Comparison of ENCODE assay signal across 18 cellular contexts in the genomic region with DNA sequence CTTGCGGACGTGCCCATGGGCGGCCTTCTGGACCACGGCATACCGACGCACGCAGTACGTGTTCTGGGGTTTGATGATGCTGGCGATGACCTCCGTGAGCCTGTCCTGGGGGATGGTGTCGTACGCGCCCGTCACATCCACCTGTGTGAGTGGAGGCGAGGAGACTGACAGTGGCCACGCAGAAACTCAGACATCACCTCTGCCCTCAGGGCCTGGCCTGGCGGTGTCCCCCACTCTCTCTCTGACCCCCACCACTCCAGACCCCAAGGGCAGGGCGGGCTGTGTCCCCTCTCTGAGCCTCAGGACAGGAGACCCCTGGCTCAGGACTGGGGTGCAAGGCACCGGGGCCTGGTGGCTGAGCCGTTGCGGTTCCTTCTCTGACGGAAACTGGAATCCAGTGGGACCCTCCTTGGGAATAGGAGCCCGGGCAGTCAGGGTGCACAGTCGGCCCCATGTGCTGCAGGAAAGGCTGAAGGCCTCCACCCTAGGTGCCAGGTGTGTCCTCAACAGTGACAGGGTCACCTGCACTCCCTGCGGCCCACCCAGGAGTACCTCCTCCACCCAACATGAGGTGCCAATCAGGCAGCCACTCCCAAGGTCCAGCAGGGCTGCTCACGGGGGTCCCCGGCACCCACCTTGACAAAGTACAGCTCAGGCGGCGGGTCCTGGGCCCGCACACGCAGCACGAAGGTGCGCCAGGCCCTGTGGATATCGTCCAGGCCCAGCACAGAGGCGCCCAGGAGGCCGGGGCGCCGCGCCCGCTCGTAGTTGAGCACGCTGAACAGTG. TPM values are rescaled to one million over a fixed set of nuclear protein-coding genes. Genes with fewer than 3 reads are reported as not detected.
DNase-seq lines count a peak whose midpoint lies in the region; ATAC-seq, FAIRE-seq and TF ChIP-seq lines count a peak whose summit lies in the region.
"Had no signal": no experiment of that assay in that cellular context is flagged by ENCODE, and none has a peak within 500 bp of the region (broad histone marks: within the 10 kb centered on the region; RNA-seq: fewer than 3 reads in every experiment).

No MANE protein-coding gene starts in this region.

- intact Hi-C loops in right lobe of liver (cut with DNase I), result no loop called here
- intact Hi-C loops in HepG2 (cut with micrococcal nuclease; ENCODE audit: unreplicated experiment), result no loop called here
- intact Hi-C loops in aorta (cut with DNase I), result no loop called here

- no peak overlapping the region for H4K91ac ChIP-seq in neuronal stem cell (ENCODE audit: low read depth, low read length, poor library complexity)

- H2BK5ac ChIP-seq in neuronal stem cell (ENCODE audit: low read length), result no peak overlapping the region

- in situ Hi-C loops in HepG2 (cut with HindIII; ENCODE audit: extremely low pct_ligation_motif_present, low pct_unique_long_range_greater_than_20kb), result no loop called here

- H3K79me2 ChIP-seq in HepG2 (ENCODE audit: insufficient read depth, low read length), result no peaks in the 10 kb centered on the region

- H3K23ac ChIP-seq in neuronal stem cell (ENCODE audit: low read depth, low read length, poor library complexity), result peak overlapping the region; percentile 75

- H3K4me1 ChIP-seq in right lobe of liver (no peaks in the 10 kb centered on the region), HepG2 (ENCODE audit: insufficient read depth, low read length) (no peaks in the 10 kb centered on the region), neuronal stem cell (ENCODE audit: control insufficient read depth in 2 of 2, insufficient read depth in 1 of 2, low read depth in 1 of 2, low read length in 2 of 2) (no peaks in the 10 kb centered on the region), aorta (ENCODE audit: control insufficient read depth in 1 of 2, insufficient read depth in 2 of 2, low read length in 2 of 2) (no peaks in the 10 kb centered on the region)

- CTCF ChIA-PET in HepG2 (lab: Yijun Ruan, JAX; ENCODE audit: low intra/inter-chr PET ratio, low total read pairs), result no interaction called here

- H3K27ac ChIP-seq in right lobe of liver, result no peak overlapping the region
- no peak overlapping the region for H3K27ac ChIP-seq in HepG2 (ENCODE audit: extremely low read length, insufficient read depth, low read length)
- H3K27ac ChIP-seq in neuronal stem cell (replicated peaks; ENCODE audit: low read length), result no peak overlapping the region
- no peak overlapping the region for H3K27ac ChIP-seq in aorta (ENCODE audit: low read depth in 1 of 2, low read length in 2 of 2)
- H3K27ac ChIP-seq: GM23248, KMS-11 had no signal

- no peak overlapping the region for H2BK120ac ChIP-seq in neuronal stem cell (ENCODE audit: low read depth, low read length)

- 95% methylated on average over 7 of the region's 42 CpGs for WGBS in right lobe of liver (ENCODE audit: insufficient coverage, low coverage, low lambda C conversion rate, missing lambda C conversion rate)
- WGBS in HepG2 (ENCODE audit: low lambda C conversion rate), result 69% methylated on average over 8 of the region's 42 CpGs
- WGBS in neuronal stem cell (ENCODE audit: extremely low coverage in 2 of 2, insufficient read length in 2 of 2, insufficient replicate concordance in 1 of 2), 2 donors, result no CpG with 5 or more reads among the region's 42 CpGs
- 94% methylated on average over 42 of the region's 42 CpGs for WGBS in aorta, 2 donors

- no peaks in the 10 kb centered on the region for H3K36me3 ChIP-seq in right lobe of liver
- H3K36me3 ChIP-seq in HepG2 (replicated peaks in 1 of 2; ENCODE audit: control insufficient read depth in 1 of 2, insufficient read depth in 2 of 2, low read length in 2 of 2), result no peaks in the 10 kb centered on the region; a peak in 1 of 5 replicates
- peaks cover 0 to 8% of the 10 kb centered on the region in 2 donors for H3K36me3 ChIP-seq in neuronal stem cell (replicated peaks in 1 of 2; ENCODE audit: control insufficient read depth in 2 of 2, insufficient read depth in 2 of 2, low read length in 2 of 2)
- no peaks in the 10 kb centered on the region for H3K36me3 ChIP-seq in aorta (ENCODE audit: control insufficient read depth in 1 of 2, insufficient read depth in 2 of 2, low read length in 1 of 2)

- peak overlapping the region; percentile 21 for H3K14ac ChIP-seq in neuronal stem cell (ENCODE audit: low read length)

- no peaks in the 10 kb centered on the region for H3K9me3 Mint-ChIP-seq in chondrocyte (ENCODE audit: low read depth)
- H3K9me3 Mint-ChIP-seq: CD4-positive, CD25-positive, alpha-beta regulatory T cell had no signal

- no peak for TF ChIP-seq CTCF in right lobe of liver (IDR thresholded peaks at IDR 0.05)
- TF ChIP-seq CTCF in HepG2 (CRISPR knock-in tag; IDR thresholded peaks at IDR 0.05), result no peak
- TF ChIP-seq CTCF in chondrocyte (IDR thresholded peaks at IDR 0.05), result no peak

- H3K27ac Mint-ChIP-seq in chondrocyte (ENCODE audit: unreplicated experiment), result no peak overlapping the region
- H3K27ac Mint-ChIP-seq: CD4-positive, CD25-positive, alpha-beta regulatory T cell had no signal

- no peak overlapping the region for H3K18ac ChIP-seq in neuronal stem cell (ENCODE audit: low read length)

- H3K9ac ChIP-seq in HepG2 (ENCODE audit: insufficient read depth, low read depth, low read length), result no peak overlapping the region
- peak overlapping the region; percentile 83 for H3K9ac ChIP-seq in neuronal stem cell (ENCODE audit: low read depth, low read length, poor library complexity)
- H3K9ac ChIP-seq: GM23248, KMS-11 had no signal

- POLR2A ChIA-PET in HepG2 (lab: Yijun Ruan, JAX), result no interaction called here

- H3K27me3 Mint-ChIP-seq in chondrocyte (ENCODE audit: low read depth), result peaks cover 4% of the 10 kb centered on the region
- H3K27me3 Mint-ChIP-seq: CD4-positive, CD25-positive, alpha-beta regulatory T cell had no signal

- H3K4ac ChIP-seq in neuronal stem cell (ENCODE audit: low read length), result peak overlapping the region; percentile 78

- no peak overlapping the region for H2AK5ac ChIP-seq in neuronal stem cell (ENCODE audit: low read depth, low read length)

- TF ChIP-seq RAD21 in HepG2 (CRISPR knock-in tag; IDR thresholded peaks at IDR 0.05), result no peak

- TF ChIP-seq POLR2A in right lobe of liver (IDR thresholded peaks at IDR 0.05), result no peak
- TF ChIP-seq POLR2A in HepG2 (IDR thresholded peaks at IDR 0.05; ENCODE audit: insufficient read depth in 1 of 2, low read depth in 2 of 2, low read length in 2 of 2), result no peak

- H3K9me3 ChIP-seq in right lobe of liver (no peaks in the 10 kb centered on the region), HepG2 (ENCODE audit: low read length) (no peaks in the 10 kb centered on the region), neuronal stem cell (replicated peaks in 1 of 2; ENCODE audit: control insufficient read depth in 2 of 2, insufficient read depth in 1 of 2, low read depth in 1 of 2, low read length in 2 of 2) (peaks cover 0 to 2% of the 10 kb centered on the region in 2 donors), aorta (ENCODE audit: control insufficient read depth, low read length) (no peaks in the 10 kb centered on the region)

- H3K4me1 Mint-ChIP-seq in chondrocyte (ENCODE audit: low read depth), result no peaks in the 10 kb centered on the region
- H3K4me1 Mint-ChIP-seq: CD4-positive, CD25-positive, alpha-beta regulatory T cell had no signal

- peaks cover 7% of the 10 kb centered on the region for H3K79me1 ChIP-seq in neuronal stem cell (ENCODE audit: low read depth, low read length)

- no peak overlapping the region for H3K4me2 ChIP-seq in HepG2 (ENCODE audit: low read depth, low read length)
- H3K4me2 ChIP-seq in neuronal stem cell (ENCODE audit: insufficient read depth, low read length, poor library complexity, severe bottlenecking), result no peak overlapping the region
- H3K4me2 ChIP-seq: KMS-11 had no signal

- H3K4me3 Mint-ChIP-seq in chondrocyte (ENCODE audit: unreplicated experiment), result no peak overlapping the region
- H3K4me3 Mint-ChIP-seq: CD4-positive, CD25-positive, alpha-beta regulatory T cell had no signal

- H2AFZ ChIP-seq in HepG2 (ENCODE audit: low read length), result no peak overlapping the region
- no peak overlapping the region for H2AFZ ChIP-seq in neuronal stem cell (ENCODE audit: low read length)
- H2AFZ ChIP-seq: GM23248 had no signal

- H3K36me3 Mint-ChIP-seq in chondrocyte (ENCODE audit: low read depth), result no peaks in the 10 kb centered on the region
- H3K36me3 Mint-ChIP-seq: CD4-positive, CD25-positive, alpha-beta regulatory T cell had no signal

- BruUV-seq in HepG2 (replicated peaks; lab: Mats Ljungman, UMichigan), result no TSS peak

- no peak overlapping the region for H2BK15ac ChIP-seq in neuronal stem cell (ENCODE audit: low read length)

- H2BK12ac ChIP-seq in neuronal stem cell (ENCODE audit: low read length), result peak overlapping the region; percentile 14

- FAIRE-seq in HepG2 (lab: Jason Lieb, UNC), result no peak
- FAIRE-seq: G401.6, RCC 7860 had no signal

- H4K8ac ChIP-seq in neuronal stem cell (ENCODE audit: low read depth, low read length), result no peak overlapping the region

- no peak for TF ChIP-seq EP300 in HepG2 (IDR thresholded peaks at IDR 0.05; ENCODE audit: low read depth in 2 of 2, low read length in 2 of 2)
- no peak for TF ChIP-seq EP300 in HepG2 (CRISPR knock-in tag; IDR thresholded peaks at IDR 0.05; ENCODE audit: borderline replicate concordance)

- no peaks in the 10 kb centered on the region for H3K27me3 ChIP-seq in right lobe of liver
- H3K27me3 ChIP-seq in HepG2 (ENCODE audit: control insufficient read depth in 1 of 2, insufficient read depth in 2 of 2, low read length in 2 of 2), result peaks cover 0 to 17% of the 10 kb centered on the region in 2 experiments; a peak in 4 of 5 replicates
- no peaks in the 10 kb centered on the region for H3K27me3 ChIP-seq in neuronal stem cell (ENCODE audit: control insufficient read depth in 3 of 3, insufficient read depth in 3 of 3, low read depth in 1 of 3, low read length in 3 of 3)
- H3K27me3 ChIP-seq in aorta (ENCODE audit: control insufficient read depth in 1 of 2, insufficient read depth in 2 of 2, low read length in 1 of 2), result no peaks in the 10 kb centered on the region

- ATAC-seq in right lobe of liver (no peak), HepG2 (no peak; the same call in 2 of the 3 replicates), aorta (ENCODE audit: low FRiP score) (peak; percentile 24)

- DNase-seq in right lobe of liver (peak in 2 of 3 donors; percentile 10 to 34), HepG2 (ENCODE audit: low spot score) (no peak), chondrocyte (ENCODE audit: low spot score) (peak; percentile 85), neuronal stem cell (ENCODE audit: low spot score) (no peak), aorta (peak; percentile 30 to 71), NCI-H526 treated with DMSO at 0.1 percent for 48 hours (lab: John Stamatoyannopoulos, UW) (no peak), HUDEP-2 (lab: John Stamatoyannopoulos, UW; ENCODE audit: unreplicated experiment in 76 of 76) (no peak)
- no peak for DNase-seq in stimulated activated CD4-positive, alpha-beta T cell treated with anti-CD3 and anti-CD28 coated beads, Interleukin-2, amount 100 ng/mL, for 48 hours
- DNase-seq: CD4-positive, CD25-positive, alpha-beta regulatory T cell; DMS53; GM23248; NCI-H1048; NCI-H2081 treated with DMSO at 0.1 percent for 48 hours; NCI-H524 had no signal

- H3K4me3 ChIP-seq in right lobe of liver (no peak overlapping the region), HepG2 (replicated peaks in 1 of 3; ENCODE audit: insufficient read depth in 1 of 3, low read depth in 2 of 3, low read length in 3 of 3) (no peak overlapping the region), neuronal stem cell (ENCODE audit: low read length in 2 of 2) (peak overlapping the region in 1 of 2 donors; percentile 10), aorta (ENCODE audit: low read length in 2 of 2) (no peak overlapping the region)
- H3K4me3 ChIP-seq: GM23248 had no signal

- no peaks in the 10 kb centered on the region for H4K20me1 ChIP-seq in HepG2 (ENCODE audit: insufficient read depth, low read length)

RNA-seq across cellular contexts. Expression of gene TERT, which starts 16.0 kb away (rescaled TPM):
- total RNA-seq in right lobe of liver, result not detected
- 1.2 and 5.9 TPM in 2 replicates for total RNA-seq in HepG2 (2016; rRNA removed; fragmentation: Illumina TruSeq; extraction: Trizol)
- 6.1 and 7.1 TPM in 2 replicates for total RNA-seq in HepG2 (2016; cell fraction: cytosol; rRNA removed; fragmentation: Illumina TruSeq; extraction: Trizol; ENCODE audit: low read depth)
- total RNA-seq in HepG2 (2016; cell fraction: insoluble cytoplasmic fraction; rRNA removed; fragmentation: Illumina TruSeq; extraction: Trizol), result 1.7 and 5.8 TPM in 2 replicates
- total RNA-seq in HepG2 (2016; cell fraction: membrane; rRNA removed; fragmentation: Illumina TruSeq; extraction: Trizol), result 3.3 and 3.7 TPM in 2 replicates
- 7.1 and 8.7 TPM in 2 replicates for total RNA-seq in HepG2 (2016; cell fraction: nucleus; rRNA removed; fragmentation: Illumina TruSeq; extraction: Trizol)
- polyA plus RNA-seq in HepG2 (2011; rRNA removed), result 3.5 and 4.3 TPM in 2 replicates
- polyA plus RNA-seq in HepG2 (2011; cell fraction: cytosol; rRNA removed), result 0.68 and 2.0 TPM in 2 replicates
- polyA plus RNA-seq in HepG2 (2011; cell fraction: nucleus; rRNA removed), result 28.2 and 42.3 TPM in 2 replicates
- polyA plus RNA-seq in HepG2 (2012), result 1.7 and 2.9 TPM in 2 replicates
- 0.62 and 0.99 TPM in 2 replicates for polyA plus RNA-seq in HepG2 (2016; cell fraction: cytosol; fragmentation: Illumina TruSeq; extraction: Trizol; ENCODE audit: low read depth)
- polyA plus RNA-seq in HepG2 (2016; cell fraction: insoluble cytoplasmic fraction; fragmentation: Illumina TruSeq; extraction: Trizol; ENCODE audit: low read depth), result 1.6 and 2.5 TPM in 2 replicates
- 1.4 and 1.5 TPM in 2 replicates for polyA plus RNA-seq in HepG2 (2016; cell fraction: membrane; fragmentation: Illumina TruSeq; extraction: Trizol; ENCODE audit: low read depth)
- 24.5 and 26.8 TPM in 2 replicates for polyA plus RNA-seq in HepG2 (2016; cell fraction: nucleus; fragmentation: Illumina TruSeq; extraction: Trizol; ENCODE audit: insufficient read depth, low read depth)
- 0.30 and 3.4 TPM in 2 replicates for polyA minus RNA-seq in HepG2 (2011; rRNA and poly(A)+ RNA removed; ENCODE audit: low replicate concordance)
- 1.9 and 2.0 TPM in 2 replicates for polyA minus RNA-seq in HepG2 (2011; cell fraction: cytosol; rRNA and poly(A)+ RNA removed)
- polyA minus RNA-seq in HepG2 (2011; cell fraction: nucleus; rRNA and poly(A)+ RNA removed), result 4.0 and 6.4 TPM in 2 replicates
- not detected in 3 replicates for total RNA-seq in chondrocyte
- 2.5 TPM for polyA plus RNA-seq in neuronal stem cell (2013, experiment 1 of 2)
- polyA plus RNA-seq in neuronal stem cell (2013, experiment 2 of 2), result 2.5 TPM
- total RNA-seq in aorta, result not detected
- polyA plus RNA-seq in aorta, result not detected
- total RNA-seq: GM23248 had no signal
- polyA plus RNA-seq: CD4-positive, CD25-positive, alpha-beta regulatory T cell; GM23248 had no signal

RNA-seq across cellular contexts. Expression of gene SLC6A18, which starts 53.7 kb away (rescaled TPM):
- total RNA-seq in right lobe of liver (not detected), HepG2 (2016; rRNA removed; fragmentation: Illumina TruSeq; extraction: Trizol) (not detected in 2 replicates), chondrocyte (not detected in 3 replicates), aorta (not detected)
- not detected in 2 replicates for total RNA-seq in HepG2 (2016; cell fraction: cytosol; rRNA removed; fragmentation: Illumina TruSeq; extraction: Trizol; ENCODE audit: low read depth)
- not detected in 2 replicates for total RNA-seq in HepG2 (2016; cell fraction: insoluble cytoplasmic fraction; rRNA removed; fragmentation: Illumina TruSeq; extraction: Trizol)
- total RNA-seq in HepG2 (2016; cell fraction: membrane; rRNA removed; fragmentation: Illumina TruSeq; extraction: Trizol), result not detected in 2 replicates
- not detected in 2 replicates for total RNA-seq in HepG2 (2016; cell fraction: nucleus; rRNA removed; fragmentation: Illumina TruSeq; extraction: Trizol)
- polyA plus RNA-seq in HepG2 (2011; rRNA removed) (not detected in 2 replicates), aorta (not detected)
- not detected in 2 replicates for polyA plus RNA-seq in HepG2 (2011; cell fraction: cytosol; rRNA removed)
- polyA plus RNA-seq in HepG2 (2011; cell fraction: nucleus; rRNA removed), result not detected in 2 replicates
- not detected in 2 replicates for polyA plus RNA-seq in HepG2 (2012)
- polyA plus RNA-seq in HepG2 (2016; cell fraction: cytosol; fragmentation: Illumina TruSeq; extraction: Trizol; ENCODE audit: low read depth), result not detected in 2 replicates
- not detected in 2 replicates for polyA plus RNA-seq in HepG2 (2016; cell fraction: insoluble cytoplasmic fraction; fragmentation: Illumina TruSeq; extraction: Trizol; ENCODE audit: low read depth)
- not detected in 2 replicates for polyA plus RNA-seq in HepG2 (2016; cell fraction: membrane; fragmentation: Illumina TruSeq; extraction: Trizol; ENCODE audit: low read depth)
- polyA plus RNA-seq in HepG2 (2016; cell fraction: nucleus; fragmentation: Illumina TruSeq; extraction: Trizol; ENCODE audit: insufficient read depth, low read depth), result not detected in 2 replicates
- not detected in 2 replicates for polyA minus RNA-seq in HepG2 (2011; rRNA and poly(A)+ RNA removed; ENCODE audit: low replicate concordance)
- polyA minus RNA-seq in HepG2 (2011; cell fraction: cytosol; rRNA and poly(A)+ RNA removed), result not detected in 2 replicates
- polyA minus RNA-seq in HepG2 (2011; cell fraction: nucleus; rRNA and poly(A)+ RNA removed), result not detected in 2 replicates
- polyA plus RNA-seq in neuronal stem cell (2013, experiment 1 of 2), result not detected
- not detected for polyA plus RNA-seq in neuronal stem cell (2013, experiment 2 of 2)
- total RNA-seq: CD4-positive, CD25-positive, alpha-beta regulatory T cell; GM23248; MCF 10A had no signal
- polyA plus RNA-seq: CD4-positive, CD25-positive, alpha-beta regulatory T cell; GM23248 had no signal

Comparison
In these comparisons a context has a peak if more than half of its experiments do, and no peak if none do; other contexts are left out.
1. DNase-seq: peak in right lobe of liver (2 of 3), chondrocyte (single experiment) and aorta (2 of 2); none in HepG2 (single experiment), neuronal stem cell (single experiment), stimulated activated CD4-positive, alpha-beta T cell treated with anti-CD3 and anti-CD28 coated beads, Interleukin-2, amount 100 ng/mL, for 48 hours (0 of 2), NCI-H526 treated with DMSO at 0.1 percent for 48 hours (single experiment) and HUDEP-2 (0 of 76).